Comparison of ENCODE assay signal across 8 cellular contexts in the genomic region with DNA sequence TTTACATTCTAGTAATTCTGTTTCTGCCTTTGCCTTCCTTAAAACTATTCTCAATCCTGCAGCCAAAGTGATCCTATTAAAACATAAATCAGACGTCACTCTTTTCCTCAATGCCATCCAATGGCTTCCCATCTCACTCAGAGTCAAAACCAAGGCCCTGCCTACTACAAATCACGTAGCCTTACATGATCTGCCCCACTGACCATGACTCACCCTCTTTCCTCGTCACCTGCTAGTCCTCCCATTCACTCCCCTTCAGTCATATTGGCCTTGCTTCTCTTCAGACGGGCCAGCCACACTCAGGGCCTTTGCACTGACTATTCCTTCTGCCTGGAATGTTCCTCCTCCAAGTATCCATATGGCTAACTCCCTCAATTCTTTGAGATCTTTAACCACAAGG. TPM values are rescaled to one million over a fixed set of nuclear protein-coding genes. Genes with fewer than 3 reads are reported as not detected.
DNase-seq lines count a peak whose midpoint lies in the region; ATAC-seq and TF ChIP-seq lines count a peak whose summit lies in the region.

No MANE protein-coding gene starts in this region.

- H3K36me3 ChIP-seq in upper lobe of right lung: no peaks in the 10 kb centered on the region
- no peaks in the 10 kb centered on the region for H3K36me3 ChIP-seq in body of pancreas (replicated peaks in 1 of 2; ENCODE audit: insufficient read depth in 1 of 2, low read depth in 2 of 2)

- H3K4me1 Mint-ChIP-seq in activated naive CD4-positive, alpha-beta T cell treated with anti-CD3 and anti-CD28 coated beads, Interleukin-2, amount 50 U/mL, for 24 hours: peaks cover 36% of the 10 kb centered on the region
- H3K4me1 Mint-ChIP-seq in activated B cell treated with CpG ODN at 0.5 μM for 24 hours: peaks cover 63% of the 10 kb centered on the region

- no peaks in the 10 kb centered on the region for H3K9me3 ChIP-seq in upper lobe of right lung
- no peaks in the 10 kb centered on the region for H3K9me3 ChIP-seq in body of pancreas

- no peak for TF ChIP-seq CTCF in activated B cell treated with CpG ODN at 0.5 μM for 24 hours (IDR thresholded peaks at IDR 0.05)
- no peak for TF ChIP-seq CTCF in upper lobe of right lung (IDR thresholded peaks at IDR 0.05)
- TF ChIP-seq CTCF in body of pancreas (IDR thresholded peaks at IDR 0.05): no peak

- no peaks in the 10 kb centered on the region for H3K9me3 Mint-ChIP-seq in activated naive CD4-positive, alpha-beta T cell treated with anti-CD3 and anti-CD28 coated beads, Interleukin-2, amount 50 U/mL, for 24 hours
- no peaks in the 10 kb centered on the region for H3K9me3 Mint-ChIP-seq in activated B cell treated with CpG ODN at 0.5 μM for 24 hours

- H3K4me3 ChIP-seq in upper lobe of right lung (no peak overlapping the region), body of pancreas (no peak overlapping the region)

- peak overlapping the region; percentile 51 for H3K4me3 Mint-ChIP-seq in activated naive CD4-positive, alpha-beta T cell treated with anti-CD3 and anti-CD28 coated beads, Interleukin-2, amount 50 U/mL, for 24 hours
- H3K4me3 Mint-ChIP-seq in activated B cell treated with CpG ODN at 0.5 μM for 24 hours: peak overlapping the region; percentile 60

- ATAC-seq in HG02973 (IDR thresholded peaks at IDR 0.05; ENCODE audit: unreplicated experiment) (peak; percentile 50), activated B cell treated with CpG ODN at 0.5 μM for 24 hours (ENCODE audit: low read depth) (peak; percentile 87), upper lobe of right lung (peak; percentile 76), body of pancreas (no peak)

- H3K27me3 ChIP-seq in upper lobe of right lung: no peaks in the 10 kb centered on the region
- H3K27me3 ChIP-seq in body of pancreas: no peaks in the 10 kb centered on the region

- 74 to 80% methylated on average over 4 of the region's 4 CpGs for WGBS in body of pancreas, 2 donors

- intact Hi-C loops in activated B cell treated with CpG ODN at 0.5 μM for 24 hours (cut with micrococcal nuclease) (loop anchor here (1.0 to 2.0 kb wide), 3 partner anchors 15 to 44 kb away; a partner anchor contains a TSS), upper lobe of right lung (cut with DNase I) (no loop called here), body of pancreas (cut with DNase I) (no loop called here)

- no peaks in the 10 kb centered on the region for H3K27me3 Mint-ChIP-seq in activated naive CD4-positive, alpha-beta T cell treated with anti-CD3 and anti-CD28 coated beads, Interleukin-2, amount 50 U/mL, for 24 hours
- no peaks in the 10 kb centered on the region for H3K27me3 Mint-ChIP-seq in activated B cell treated with CpG ODN at 0.5 μM for 24 hours

- CTCF ChIA-PET in activated B cell treated with CpG ODN at 0.5 μM for 24 hours (lab: Charles Lee): interaction anchor here (0.9 to 1.9 kb wide), 3 partner anchors 10 to 148 kb away, joined by 3 to 6 read pairs (median 3); no protein-coding TSS in a partner anchor

- H3K4me1 ChIP-seq in upper lobe of right lung: no peaks in the 10 kb centered on the region
- H3K4me1 ChIP-seq in body of pancreas: peaks cover 6% of the 10 kb centered on the region

- no peak for TF ChIP-seq POLR2A in body of pancreas (IDR thresholded peaks at IDR 0.05)

- POLR2A ChIA-PET in activated B cell treated with CpG ODN at 0.5 μM for 24 hours (lab: Charles Lee): interaction anchor here (0.6 to 3.5 kb wide), 6 partner anchors 10 to 236 kb away, joined by 3 to 37 read pairs (median 9); a partner anchor contains a TSS

- peak overlapping the region; percentile 94 for H3K27ac Mint-ChIP-seq in activated naive CD4-positive, alpha-beta T cell treated with anti-CD3 and anti-CD28 coated beads, Interleukin-2, amount 50 U/mL, for 24 hours
- H3K27ac Mint-ChIP-seq in activated B cell treated with CpG ODN at 0.5 μM for 24 hours: peak overlapping the region; percentile 95

- no peak for DNase-seq in activated naive CD4-positive, alpha-beta T cell treated with Interleukin-2 at 50 U/mL for 16 hours
- DNase-seq in activated B cell treated with CpG ODN at 0.5 μM for 24 hours (no peak), upper lobe of right lung (no peak), NCI-H1417 treated with DMSO at 0.1 percent for 48 hours (lab: John Stamatoyannopoulos, UW) (no peak), NCI-H1436 (lab: John Stamatoyannopoulos, UW) (no peak), body of pancreas (no peak)

- H3K27ac ChIP-seq in upper lobe of right lung (no peak overlapping the region), body of pancreas (no peak overlapping the region)

- H3K36me3 Mint-ChIP-seq in activated naive CD4-positive, alpha-beta T cell treated with anti-CD3 and anti-CD28 coated beads, Interleukin-2, amount 50 U/mL, for 24 hours: peaks cover 2% of the 10 kb centered on the region
- H3K36me3 Mint-ChIP-seq in activated B cell treated with CpG ODN at 0.5 μM for 24 hours (ENCODE audit: low read depth): no peaks in the 10 kb centered on the region

RNA-seq across cellular contexts. Expression of a gene that starts 39.0 kb away (rescaled TPM):
- total RNA-seq in activated B cell treated with CpG ODN at 0.5 μM for 24 hours (66.8 and 76.9 TPM in 2 replicates), upper lobe of right lung (51.4 TPM), body of pancreas (10 to 100 TPM; 40.0 to 64.9 TPM)

RNA-seq across cellular contexts. Expression of a gene that starts 43.6 kb away (rescaled TPM):
- total RNA-seq in activated B cell treated with CpG ODN at 0.5 μM for 24 hours: 3.5 and 4.0 TPM in 2 replicates
- total RNA-seq in upper lobe of right lung: 8.5 TPM
- total RNA-seq in body of pancreas: 10 to 100 TPM in 1 of 2 donors, 1 to 10 TPM in 1; 7.5 to 29.7 TPM
